27 cellular contexts compared by ENCODE assay signal in genomic region chr11:106523921-106524320, GRCh38.
"Had no signal": no experiment of that assay in that cellular context is flagged by ENCODE, and none has a peak within 500 bp of the region (broad histone marks: within the 10 kb centered on the region; RNA-seq: fewer than 3 reads in every experiment).

No MANE protein-coding gene starts in this region.

- ATAC-seq: activated CD4-positive, alpha-beta T cell treated with anti-CD3 and anti-CD28 coated beads for 36 hours; activated CD8-positive, alpha-beta memory T cell treated with anti-CD3 and anti-CD28 coated beads, Interleukin-2, amount 10 ng/mL, durations not matched to agents 7 days and 5 days; activated CD8-positive, alpha-beta T cell treated with anti-CD3 and anti-CD28 coated beads, Interleukin-2, amount 10 ng/mL, durations not matched to agents 7 days and 5 days; activated naive CD4-positive, alpha-beta T cell treated with anti-CD3 and anti-CD28 coated beads, Interleukin-2, amount 50 U/mL, for 72 hours; activated T-cell treated with anti-CD3 and anti-CD28 coated beads, Interleukin-2, amount 50 U/mL, for 72 hours; heart right ventricle had no signal

- DNase-seq: activated CD4-positive, alpha-beta memory T cell treated with anti-CD3 and anti-CD28 coated beads for 36 hours; activated CD4-positive, alpha-beta T cell treated with anti-CD3 and anti-CD28 coated beads for 36 hours; activated CD4-positive, alpha-beta T cell treated with anti-CD3 and anti-CD28 coated beads, Interleukin-2, amount 10 ng/mL, durations not matched to agents 24 days and 14 days; activated CD4-positive, CD25-positive, alpha-beta regulatory T cell; activated CD4-positive, CD25-positive, alpha-beta regulatory T cell treated with anti-CD3 and anti-CD28 coated beads, Interleukin-2, amount 50 U/mL, for 72 hours; activated CD8-positive, alpha-beta memory T cell treated with anti-CD3 and anti-CD28 coated beads, Interleukin-2, amount 10 ng/mL, durations not matched to agents 7 days and 5 days; activated CD8-positive, alpha-beta memory T cell treated with anti-CD3 and anti-CD28 coated beads, Interleukin-2, amount 50 U/mL, for 4 hours; activated CD8-positive, alpha-beta T cell treated with anti-CD3 and anti-CD28 coated beads, Interleukin-2, amount 10 ng/mL, durations not matched to agents 7 days and 5 days; activated gamma-delta T cell; activated naive CD4-positive, alpha-beta T cell; activated naive CD4-positive, alpha-beta T cell treated with anti-CD3 and anti-CD28 coated beads, Interleukin-2, amount 10 ng/mL, durations not matched to agents 7 days and 5 days; activated naive CD8-positive, alpha-beta T cell treated with anti-CD3 and anti-CD28 coated beads, Interleukin-2, amount 10 ng/mL, durations not matched to agents 7 days and 5 days; activated T-cell treated with anti-CD3 and anti-CD28 coated beads, Interleukin-2, amount 50 U/mL, for 1 hour; activated T-cell treated with anti-CD3 and anti-CD28 coated beads, Interleukin-2, amount 50 U/mL, for 72 hours; central memory CD4-positive, alpha-beta T cell; cerebellar nuclear complex; colonic mucosa; effector CD8-positive, alpha-beta T cell; esophagus squamous epithelium; foreskin melanocyte; heart right ventricle; T-helper 2 cell had no signal

- H3K4me1 ChIP-seq: ascending aorta, breast epithelium, colonic mucosa, esophagus squamous epithelium, heart right ventricle had no signal

- H3K4me3 ChIP-seq: ascending aorta, breast epithelium, cardiac muscle cell, colonic mucosa, esophagus squamous epithelium, heart right ventricle had no signal

- H3K27me3 ChIP-seq: ascending aorta, breast epithelium, cardiac muscle cell, colonic mucosa, esophagus squamous epithelium, heart right ventricle had no signal

- H3K9me3 Mint-ChIP-seq: activated CD4-positive, alpha-beta T cell treated with anti-CD3 and anti-CD28 coated beads, Interleukin-2, amount 10 ng/mL, durations not matched to agents 24 days and 14 days had no signal

- H3K4me1 Mint-ChIP-seq: activated CD4-positive, alpha-beta T cell treated with anti-CD3 and anti-CD28 coated beads for 36 hours; activated CD4-positive, alpha-beta T cell treated with anti-CD3 and anti-CD28 coated beads, Interleukin-2, amount 10 ng/mL, durations not matched to agents 24 days and 14 days; activated CD8-positive, alpha-beta memory T cell treated with anti-CD3 and anti-CD28 coated beads, Interleukin-2, amount 10 ng/mL, durations not matched to agents 7 days and 5 days; activated naive CD4-positive, alpha-beta T cell treated with anti-CD3 and anti-CD28 coated beads, Interleukin-2, amount 10 ng/mL, durations not matched to agents 7 days and 5 days; activated naive CD8-positive, alpha-beta T cell treated with anti-CD3 and anti-CD28 coated beads, Interleukin-2, amount 10 ng/mL, durations not matched to agents 7 days and 5 days had no signal

- H3K36me3 ChIP-seq: ascending aorta, breast epithelium, cardiac muscle cell, colonic mucosa, esophagus squamous epithelium, heart right ventricle had no signal

- H3K9me3 ChIP-seq: ascending aorta, colonic mucosa, esophagus squamous epithelium had no signal

- H3K27ac ChIP-seq: ascending aorta, breast epithelium, cardiac muscle cell, colonic mucosa, epithelial cell of prostate, esophagus squamous epithelium, heart right ventricle had no signal

- H3K4me3 Mint-ChIP-seq: activated CD4-positive, alpha-beta memory T cell treated with anti-CD3 and anti-CD28 coated beads for 36 hours; activated CD4-positive, alpha-beta T cell treated with anti-CD3 and anti-CD28 coated beads for 36 hours; activated CD4-positive, alpha-beta T cell treated with anti-CD3 and anti-CD28 coated beads, Interleukin-2, amount 10 ng/mL, durations not matched to agents 24 days and 14 days; activated CD8-positive, alpha-beta memory T cell treated with anti-CD3 and anti-CD28 coated beads, Interleukin-2, amount 10 ng/mL, durations not matched to agents 7 days and 5 days; activated CD8-positive, alpha-beta T cell treated with anti-CD3 and anti-CD28 coated beads, Interleukin-2, amount 10 ng/mL, durations not matched to agents 7 days and 5 days; activated naive CD4-positive, alpha-beta T cell treated with anti-CD3 and anti-CD28 coated beads, Interleukin-2, amount 10 ng/mL, durations not matched to agents 7 days and 5 days; activated naive CD8-positive, alpha-beta T cell treated with anti-CD3 and anti-CD28 coated beads, Interleukin-2, amount 10 ng/mL, durations not matched to agents 7 days and 5 days; activated T-cell treated with anti-CD3 and anti-CD28 coated beads, Interleukin-2, amount 50 U/mL, for 72 hours had no signal

- H3K27ac Mint-ChIP-seq: activated CD4-positive, alpha-beta memory T cell treated with anti-CD3 and anti-CD28 coated beads for 36 hours; activated CD4-positive, alpha-beta T cell treated with anti-CD3 and anti-CD28 coated beads for 36 hours; activated CD4-positive, alpha-beta T cell treated with anti-CD3 and anti-CD28 coated beads, Interleukin-2, amount 10 ng/mL, durations not matched to agents 24 days and 14 days; activated CD8-positive, alpha-beta memory T cell treated with anti-CD3 and anti-CD28 coated beads, Interleukin-2, amount 10 ng/mL, durations not matched to agents 7 days and 5 days; activated CD8-positive, alpha-beta T cell treated with anti-CD3 and anti-CD28 coated beads, Interleukin-2, amount 10 ng/mL, durations not matched to agents 7 days and 5 days; activated naive CD4-positive, alpha-beta T cell treated with anti-CD3 and anti-CD28 coated beads, Interleukin-2, amount 10 ng/mL, durations not matched to agents 7 days and 5 days; activated naive CD4-positive, alpha-beta T cell treated with anti-CD3 and anti-CD28 coated beads, Interleukin-2, amount 50 U/mL, for 72 hours; activated naive CD8-positive, alpha-beta T cell treated with anti-CD3 and anti-CD28 coated beads, Interleukin-2, amount 10 ng/mL, durations not matched to agents 7 days and 5 days; activated T-cell treated with anti-CD3 and anti-CD28 coated beads, Interleukin-2, amount 50 U/mL, for 72 hours had no signal

- H3K27me3 Mint-ChIP-seq: activated CD4-positive, alpha-beta memory T cell treated with anti-CD3 and anti-CD28 coated beads for 36 hours; activated CD4-positive, alpha-beta T cell treated with anti-CD3 and anti-CD28 coated beads for 36 hours; activated CD4-positive, alpha-beta T cell treated with anti-CD3 and anti-CD28 coated beads, Interleukin-2, amount 10 ng/mL, durations not matched to agents 24 days and 14 days; activated CD8-positive, alpha-beta memory T cell treated with anti-CD3 and anti-CD28 coated beads, Interleukin-2, amount 10 ng/mL, durations not matched to agents 7 days and 5 days; activated naive CD4-positive, alpha-beta T cell treated with anti-CD3 and anti-CD28 coated beads, Interleukin-2, amount 10 ng/mL, durations not matched to agents 7 days and 5 days; activated naive CD8-positive, alpha-beta T cell treated with anti-CD3 and anti-CD28 coated beads, Interleukin-2, amount 10 ng/mL, durations not matched to agents 7 days and 5 days had no signal
